Comparison of ENCODE assay signal across 8 cellular contexts in genomic region chr10:124063736-124064135, GRCh38. TPM values are rescaled to one million over a fixed set of nuclear protein-coding genes. Genes with fewer than 3 reads are reported as not detected.
DNase-seq lines count a peak whose midpoint lies in the region; ATAC-seq and TF ChIP-seq lines count a peak whose summit lies in the region.

No MANE protein-coding gene starts in this region.

- DNase-seq in activated naive CD4-positive, alpha-beta T cell treated with Interleukin-2 at 50 U/mL for 16 hours, result no peak
- peak; percentile 55 for DNase-seq in Panc1 (ENCODE audit: low read depth, low spot score)
- peak; percentile 37 for DNase-seq in globus pallidus (ENCODE audit: low spot score)
- DNase-seq in upper lobe of left lung, result peak in 1 of 2 donors; percentile 39
- DNase-seq in WERI-Rb-1, result no peak
- no peak for DNase-seq in superior temporal gyrus (ENCODE audit: extremely low spot score)
- DNase-seq in inferior parietal cortex (ENCODE audit: extremely low spot score), result no peak

- H3K27ac Mint-ChIP-seq in activated naive CD4-positive, alpha-beta T cell treated with anti-CD3 and anti-CD28 coated beads, Interleukin-2, amount 50 U/mL, for 24 hours, result peak overlapping the region; percentile 65

- TF ChIP-seq POLR2A in upper lobe of left lung (IDR thresholded peaks at IDR 0.05), result no peak

- peaks cover 1% of the 10 kb centered on the region for H3K27me3 Mint-ChIP-seq in activated naive CD4-positive, alpha-beta T cell treated with anti-CD3 and anti-CD28 coated beads, Interleukin-2, amount 50 U/mL, for 24 hours

- intact Hi-C loops in Panc1 (cut with micrococcal nuclease; ENCODE audit: unreplicated experiment), result no loop called here

- no peaks in the 10 kb centered on the region for H3K36me3 Mint-ChIP-seq in activated naive CD4-positive, alpha-beta T cell treated with anti-CD3 and anti-CD28 coated beads, Interleukin-2, amount 50 U/mL, for 24 hours

- in situ Hi-C loops in Panc1 (cut with HindIII; ENCODE audit: low pct_unique_long_range_greater_than_20kb, low sequenced_read_pairs), result no loop called here

- H3K27me3 ChIP-seq in Panc1 (ENCODE audit: control insufficient read depth, insufficient read depth, low read length) (no peaks in the 10 kb centered on the region), upper lobe of left lung (no peaks in the 10 kb centered on the region), WERI-Rb-1 (ENCODE audit: insufficient read depth, low read depth, severe bottlenecking) (no peaks in the 10 kb centered on the region)

- H3K4me1 ChIP-seq in Panc1 (ENCODE audit: control insufficient read depth, insufficient read depth, low read length), result peaks cover 9% of the 10 kb centered on the region
- H3K4me1 ChIP-seq in upper lobe of left lung, result peaks cover 22 to 45% (median 42%) of the 10 kb centered on the region in 4 donors

- CTCF ChIA-PET in Panc1 (lab: Charles Lee), result no interaction called here

- H3K27ac ChIP-seq in Panc1 (ENCODE audit: low read length), result 0 out of 2 replicates have a peak overlapping the region, but pooled peaks have one; percentile 23
- H3K27ac ChIP-seq in upper lobe of left lung, result peak overlapping the region; percentile 27 to 72 (median 58)
- no peak overlapping the region for H3K27ac ChIP-seq in WERI-Rb-1

- no peaks in the 10 kb centered on the region for H3K36me3 ChIP-seq in Panc1 (ENCODE audit: control insufficient read depth, insufficient read depth, low read length)
- no peaks in the 10 kb centered on the region for H3K36me3 ChIP-seq in upper lobe of left lung
- no peaks in the 10 kb centered on the region for H3K36me3 ChIP-seq in WERI-Rb-1

- TF ChIP-seq CTCF in Panc1 (IDR thresholded peaks at IDR 0.05) (no peak), upper lobe of left lung (IDR thresholded peaks at IDR 0.05) (no peak), WERI-Rb-1 (IDR thresholded peaks at IDR 0.05; ENCODE audit: low read depth, low read length) (no peak)

- POLR2A ChIA-PET in Panc1 (lab: Charles Lee), result no interaction called here

- H3K4me3 ChIP-seq in Panc1 (ENCODE audit: low read depth in 2 of 2, low read length in 2 of 2) (no peak overlapping the region; a peak in 1 of 4 replicates), upper lobe of left lung (no peak overlapping the region), WERI-Rb-1 (ENCODE audit: low read depth, low read length) (no peak overlapping the region)

- no peaks in the 10 kb centered on the region for H3K9me3 ChIP-seq in Panc1 (ENCODE audit: control insufficient read depth, insufficient read depth, low read depth, low read length)
- no peaks in the 10 kb centered on the region for H3K9me3 ChIP-seq in upper lobe of left lung
- no peaks in the 10 kb centered on the region for H3K9me3 ChIP-seq in WERI-Rb-1 (ENCODE audit: severe bottlenecking)

- H3K4me3 Mint-ChIP-seq in activated naive CD4-positive, alpha-beta T cell treated with anti-CD3 and anti-CD28 coated beads, Interleukin-2, amount 50 U/mL, for 24 hours, result no peak overlapping the region

- H3K4me1 Mint-ChIP-seq in activated naive CD4-positive, alpha-beta T cell treated with anti-CD3 and anti-CD28 coated beads, Interleukin-2, amount 50 U/mL, for 24 hours, result peaks cover 13% of the 10 kb centered on the region

- no TSS peak for BruUV-seq in Panc1 (replicated peaks; lab: Mats Ljungman, UMichigan)

- ATAC-seq in Panc1 (peak; percentile 90), upper lobe of left lung (ENCODE audit: low FRiP score in 2 of 2) (peak; percentile 65 to 82)

- 32 to 39% methylated on average over 6 of the region's 6 CpGs for WGBS in upper lobe of left lung, 2 donors

- no peak for TF ChIP-seq EP300 in upper lobe of left lung (IDR thresholded peaks at IDR 0.05)

- no peaks in the 10 kb centered on the region for H3K9me3 Mint-ChIP-seq in activated naive CD4-positive, alpha-beta T cell treated with anti-CD3 and anti-CD28 coated beads, Interleukin-2, amount 50 U/mL, for 24 hours

RNA-seq across cellular contexts. Expression of gene CHST15, which starts 29.7 kb away (rescaled TPM):
- total RNA-seq in Panc1 (2021; ENCODE audit: unreplicated experiment), result 33.2 TPM
- polyA plus RNA-seq in Panc1 (2012; ENCODE audit: insufficient read length), result 22.3 TPM
- total RNA-seq in upper lobe of left lung, result 10 to 100 TPM; 16.1 to 54.5 (median 27.3) TPM

Comparison
In these comparisons a context has a peak if more than half of its experiments do, and no peak if none do; other contexts are left out.
1. DNase-seq: peak in Panc1 (single experiment) and globus pallidus (single experiment); none in activated naive CD4-positive, alpha-beta T cell treated with Interleukin-2 at 50 U/mL for 16 hours (single experiment), WERI-Rb-1 (single experiment), superior temporal gyrus (single experiment) and inferior parietal cortex (single experiment).